In genomic region chr5:54835642-54836041, GRCh38 we compare ENCODE assay signal across 23 cellular contexts.
A peak's percentile ranks its signal among the peaks of the same experiment; 100 is the strongest.
DNase-seq lines count a peak whose midpoint lies in the region; ATAC-seq, FAIRE-seq and TF ChIP-seq lines count a peak whose summit lies in the region.
"Had no signal": no experiment of that assay in that cellular context is flagged by ENCODE, and none has a peak within 500 bp of the region (broad histone marks: within the 10 kb centered on the region; RNA-seq: fewer than 3 reads in every experiment).

No MANE protein-coding gene starts in this region.

- FAIRE-seq in bronchial epithelial cell (lab: Jason Lieb, UNC), result no peak
- FAIRE-seq: A549, H1 had no signal

- ATAC-seq in left lung (peak; percentile 78), GM21723 (IDR thresholded peaks at IDR 0.05; ENCODE audit: unreplicated experiment) (no peak)
- ATAC-seq: A549; effector memory CD8-positive, alpha-beta T cell had no signal

- no peak for TF ChIP-seq CTCF in AG04449 (IDR thresholded peaks at IDR 0.05; ENCODE audit: insufficient read depth, low read length, missing control alignments)
- no peak for TF ChIP-seq CTCF in bronchial epithelial cell (IDR thresholded peaks at IDR 0.05; ENCODE audit: insufficient read depth, low read length, severe bottlenecking)
- TF ChIP-seq CTCF in left lung (IDR thresholded peaks at IDR 0.05), result no peak

- H3K4me1 ChIP-seq in left lung, result peaks cover 0 to 44% of the 10 kb centered on the region in 2 donors
- H3K4me1 ChIP-seq: A549 had no signal

- POLR2A ChIA-PET in AG04449 (lab: Yijun Ruan, JAX), result no interaction called here

- no peak overlapping the region for H3K4me3 ChIP-seq in AG04449 (ENCODE audit: low read depth, low read length)
- H3K4me3 ChIP-seq in bronchial epithelial cell (ENCODE audit: low read depth, low read length), result no peak overlapping the region
- H3K4me3 ChIP-seq in left lung, result no peak overlapping the region
- H3K4me3 ChIP-seq: A549, upper lobe of left lung had no signal

- CTCF ChIA-PET in AG04449 (lab: Yijun Ruan, JAX), result interaction anchor here (0.7 to 9.4 kb wide), 5 partner anchors 10 to 347 kb away, joined by 3 to 49 read pairs (median 4); partner anchors contain the start of gene SNX18

- H3K27me3 ChIP-seq in bronchial epithelial cell (ENCODE audit: control insufficient read depth, insufficient read depth, low read length) (peaks cover 2% of the 10 kb centered on the region), left lung (no peaks in the 10 kb centered on the region)
- H3K27me3 ChIP-seq: upper lobe of left lung had no signal

- H3K9me3 ChIP-seq in left lung, result no peaks in the 10 kb centered on the region
- H3K9me3 ChIP-seq: A549, upper lobe of left lung had no signal

- peak; percentile 58 for DNase-seq in AG04449 (ENCODE audit: low read depth, low spot score)
- DNase-seq in NCI-H460 (ENCODE audit: extremely low read depth, low read depth), result peak; percentile 3
- DNase-seq in bronchial epithelial cell (ENCODE audit: low read depth), result peak; percentile 59
- no peak for DNase-seq in left lung
- DNase-seq in inferior parietal cortex (ENCODE audit: extremely low spot score), result no peak
- no peak for DNase-seq in SIG-M5 treated with dmso at 0.1 percent for 504 hours (lab: John Stamatoyannopoulos, UW; ENCODE audit: unreplicated experiment)
- no peak for DNase-seq in SKM-1 (lab: John Stamatoyannopoulos, UW; ENCODE audit: unreplicated experiment)
- DNase-seq: CD4-positive, alpha-beta memory T cell; DMS79; effector memory CD8-positive, alpha-beta T cell; foreskin melanocyte; KBM-7; midbrain; NCI-H2029; NCI-H510A treated with DMSO at 0.1 percent for 48 hours; nephron progenitor cell; Right ventricle myocardium superior; T-helper 2 cell; upper lobe of left lung had no signal

- no peak overlapping the region for H3K27ac ChIP-seq in left lung
- H3K27ac ChIP-seq: A549, HL-60, upper lobe of left lung had no signal

- intact Hi-C loops in left lung (cut with DNase I), result no loop called here

- no peaks in the 10 kb centered on the region for H3K36me3 ChIP-seq in bronchial epithelial cell (ENCODE audit: control insufficient read depth, insufficient read depth, low read length)
- no peaks in the 10 kb centered on the region for H3K36me3 ChIP-seq in left lung
- H3K36me3 ChIP-seq: upper lobe of left lung had no signal

Comparison
In these comparisons a context has a peak if more than half of its experiments do, and no peak if none do; other contexts are left out.
1. DNase-seq: peak in AG04449 (single experiment), NCI-H460 (single experiment) and bronchial epithelial cell (single experiment); none in left lung (0 of 2), inferior parietal cortex (single experiment), SIG-M5 treated with dmso at 0.1 percent for 504 hours (single experiment) and SKM-1 (single experiment).